In the genomic region with DNA sequence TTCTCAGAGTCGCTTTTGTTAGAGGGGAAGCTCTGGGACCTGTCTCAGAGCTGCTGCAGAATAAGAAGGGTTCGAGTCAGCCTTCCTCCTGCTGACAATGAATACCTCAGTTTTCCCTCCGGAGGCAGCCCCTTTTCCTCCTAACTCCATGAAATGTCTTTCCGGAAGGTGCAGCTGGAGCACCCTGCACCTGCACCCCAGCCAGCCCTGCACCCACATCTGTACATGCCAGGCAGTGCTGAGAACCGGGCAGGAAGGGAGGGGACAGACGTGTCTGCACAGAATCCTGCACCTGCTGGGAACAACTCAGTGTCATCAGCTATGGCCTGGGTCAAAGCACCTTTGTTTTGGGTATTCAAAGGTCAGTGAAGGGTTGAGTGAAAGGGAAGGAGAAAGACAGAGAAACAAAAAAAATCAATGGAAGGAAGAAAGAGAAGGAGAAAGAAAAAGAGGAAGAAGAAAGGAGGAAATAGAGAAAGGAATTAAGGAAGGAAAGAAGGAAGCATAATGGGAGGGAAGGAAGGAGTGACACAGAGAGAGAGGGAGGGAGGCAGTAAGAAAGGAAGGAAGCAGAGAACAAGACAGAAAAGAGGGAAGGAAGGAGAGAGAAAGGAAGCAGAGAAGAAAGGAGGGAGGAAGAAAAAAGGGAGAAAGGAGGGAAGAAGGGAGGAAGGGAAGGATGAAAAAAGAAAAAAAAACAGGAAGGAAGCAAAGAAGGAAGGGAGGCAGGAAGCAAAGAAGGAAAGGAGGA, we compare ENCODE assay signal across 16 cellular contexts.
DNase-seq lines count a peak whose midpoint lies in the region; ATAC-seq and TF ChIP-seq lines count a peak whose summit lies in the region.
"Had no signal": no experiment of that assay in that cellular context is flagged by ENCODE, and none has a peak within 500 bp of the region (broad histone marks: within the 10 kb centered on the region; RNA-seq: fewer than 3 reads in every experiment).

No MANE protein-coding gene starts in this region.

- peak overlapping the region; percentile 47 for H3K27ac Mint-ChIP-seq in stimulated activated naive CD8-positive, alpha-beta T cell treated with anti-CD3 and anti-CD28 coated beads, Interleukin-15, Interleukin-2, amounts not matched to agents 100 ng/mL and 50 ng/mL, for 24 hours
- peak overlapping the region; percentile 52 for H3K27ac Mint-ChIP-seq in dendritic cell treated with granulocyte-macrophage colony-stimulating factor and Interleukin-4, amounts not matched to agents 40 ng/mL and 50 ng/mL, for 4 days
- H3K27ac Mint-ChIP-seq in natural killer cell treated with Interleukin-12 subunit alpha and Interleukin-12 subunit beta and Interleukin-15 and Interleukin-18, amount 100 ng/mL, for 72 hours, result peak overlapping the region; percentile 63 to 75

- no peak for ATAC-seq in stimulated activated naive CD8-positive, alpha-beta T cell treated with anti-CD3 and anti-CD28 coated beads, Interleukin-15, Interleukin-2, amounts not matched to agents 100 U/mL and 50 U/mL, for 24 hours
- no peak for ATAC-seq in natural killer cell treated with Interleukin-12 subunit alpha and Interleukin-12 subunit beta and Interleukin-15 and Interleukin-18, amount 100 ng/mL, for 72 hours
- no peak for ATAC-seq in HG03135 (IDR thresholded peaks at IDR 0.05; ENCODE audit: unreplicated experiment)

- H3K27ac ChIP-seq in adrenal gland, result no peak overlapping the region
- H3K27ac ChIP-seq: C4-2B had no signal

- DNase-seq in stimulated activated naive CD8-positive, alpha-beta T cell treated with anti-CD3 and anti-CD28 coated beads, Interleukin-15, Interleukin-2, amounts not matched to agents 100 U/mL and 50 U/mL, for 24 hours, result no peak
- no peak for DNase-seq in natural killer cell treated with Interleukin-12 subunit alpha and Interleukin-12 subunit beta and Interleukin-15 and Interleukin-18, amount 100 ng/mL, for 72 hours (ENCODE audit: low spot score)
- DNase-seq in NAMALWA (ENCODE audit: low spot score) (no peak), adrenal gland (no peak), NCI-H1436 treated with DMSO at 0.1 percent for 48 hours (lab: John Stamatoyannopoulos, UW) (no peak)
- DNase-seq: Caco-2, EL, NCI-H1092 treated with DMSO at 0.1 percent for 48 hours, NCI-H1694, NCI-H345, NCI-H69, Right ventricle myocardium superior had no signal

- no peaks in the 10 kb centered on the region for H3K9me3 ChIP-seq in adrenal gland (replicated peaks in 1 of 3)

- H3K4me3 Mint-ChIP-seq in stimulated activated naive CD8-positive, alpha-beta T cell treated with anti-CD3 and anti-CD28 coated beads, Interleukin-15, Interleukin-2, amounts not matched to agents 100 ng/mL and 50 ng/mL, for 24 hours, result no peak overlapping the region
- H3K4me3 Mint-ChIP-seq in dendritic cell treated with granulocyte-macrophage colony-stimulating factor and Interleukin-4, amounts not matched to agents 40 ng/mL and 50 ng/mL, for 4 days, result no peak overlapping the region
- peak overlapping the region; percentile 8 for H3K4me3 Mint-ChIP-seq in natural killer cell treated with Interleukin-12 subunit alpha and Interleukin-12 subunit beta and Interleukin-15 and Interleukin-18, amount 100 ng/mL, for 72 hours

- H3K9me3 Mint-ChIP-seq in stimulated activated naive CD8-positive, alpha-beta T cell treated with anti-CD3 and anti-CD28 coated beads, Interleukin-15, Interleukin-2, amounts not matched to agents 100 ng/mL and 50 ng/mL, for 24 hours, result peaks cover 41% of the 10 kb centered on the region
- H3K9me3 Mint-ChIP-seq in dendritic cell treated with granulocyte-macrophage colony-stimulating factor and Interleukin-4, amounts not matched to agents 40 ng/mL and 50 ng/mL, for 4 days, result peaks cover 70% of the 10 kb centered on the region
- peaks cover 11% of the 10 kb centered on the region for H3K9me3 Mint-ChIP-seq in natural killer cell treated with Interleukin-12 subunit alpha and Interleukin-12 subunit beta and Interleukin-15 and Interleukin-18, amount 100 ng/mL, for 72 hours

- H3K36me3 Mint-ChIP-seq in stimulated activated naive CD8-positive, alpha-beta T cell treated with anti-CD3 and anti-CD28 coated beads, Interleukin-15, Interleukin-2, amounts not matched to agents 100 ng/mL and 50 ng/mL, for 24 hours (ENCODE audit: low read depth), result peaks cover 67% of the 10 kb centered on the region
- H3K36me3 Mint-ChIP-seq in dendritic cell treated with granulocyte-macrophage colony-stimulating factor and Interleukin-4, amounts not matched to agents 40 ng/mL and 50 ng/mL, for 4 days (ENCODE audit: low read depth), result peaks cover 82% of the 10 kb centered on the region
- peaks cover 45% of the 10 kb centered on the region for H3K36me3 Mint-ChIP-seq in natural killer cell treated with Interleukin-12 subunit alpha and Interleukin-12 subunit beta and Interleukin-15 and Interleukin-18, amount 100 ng/mL, for 72 hours

- no peak overlapping the region for H3K4me3 ChIP-seq in adrenal gland

- intact Hi-C loops in dendritic cell treated with granulocyte-macrophage colony-stimulating factor and Interleukin-4, amounts not matched to agents 40 ng/mL and 50 ng/mL, for 4 days (cut with micrococcal nuclease), result no loop called here
- intact Hi-C loops in adrenal gland (cut with DNase I), result no loop called here

- no peaks in the 10 kb centered on the region for H3K27me3 Mint-ChIP-seq in stimulated activated naive CD8-positive, alpha-beta T cell treated with anti-CD3 and anti-CD28 coated beads, Interleukin-15, Interleukin-2, amounts not matched to agents 100 ng/mL and 50 ng/mL, for 24 hours
- no peaks in the 10 kb centered on the region for H3K27me3 Mint-ChIP-seq in dendritic cell treated with granulocyte-macrophage colony-stimulating factor and Interleukin-4, amounts not matched to agents 40 ng/mL and 50 ng/mL, for 4 days
- H3K27me3 Mint-ChIP-seq in natural killer cell treated with Interleukin-12 subunit alpha and Interleukin-12 subunit beta and Interleukin-15 and Interleukin-18, amount 100 ng/mL, for 72 hours, result no peaks in the 10 kb centered on the region

- no peaks in the 10 kb centered on the region for H3K4me1 Mint-ChIP-seq in stimulated activated naive CD8-positive, alpha-beta T cell treated with anti-CD3 and anti-CD28 coated beads, Interleukin-15, Interleukin-2, amounts not matched to agents 100 ng/mL and 50 ng/mL, for 24 hours (ENCODE audit: low read depth)
- peaks cover 23% of the 10 kb centered on the region for H3K4me1 Mint-ChIP-seq in dendritic cell treated with granulocyte-macrophage colony-stimulating factor and Interleukin-4, amounts not matched to agents 40 ng/mL and 50 ng/mL, for 4 days (ENCODE audit: low read depth)
- H3K4me1 Mint-ChIP-seq in natural killer cell treated with Interleukin-12 subunit alpha and Interleukin-12 subunit beta and Interleukin-15 and Interleukin-18, amount 100 ng/mL, for 72 hours (ENCODE audit: low read depth in 2 of 2), result peaks cover 32 to 54% of the 10 kb centered on the region in 2 donors

- no peaks in the 10 kb centered on the region for H3K27me3 ChIP-seq in adrenal gland

- no peak for TF ChIP-seq CTCF in adrenal gland (IDR thresholded peaks at IDR 0.05)

- no peak for TF ChIP-seq POLR2A in adrenal gland (IDR thresholded peaks at IDR 0.05)

- H3K36me3 ChIP-seq in adrenal gland (replicated peaks in 1 of 2), result no peaks in the 10 kb centered on the region

- no peaks in the 10 kb centered on the region for H3K4me1 ChIP-seq in adrenal gland (replicated peaks in 1 of 2)
- H3K4me1 ChIP-seq: Caco-2 had no signal

- WGBS in adrenal gland, 4 donors, result 87 to 94% (median 94%) methylated on average over 6 of the region's 6 CpGs
